Comparison of ENCODE assay signal across 21 cellular contexts in genomic region chr22:23098230-23098705, GRCh38. TPM values are rescaled to one million over a fixed set of nuclear protein-coding genes. Genes with fewer than 3 reads are reported as not detected.
DNase-seq lines count a peak whose midpoint lies in the region; ATAC-seq and TF ChIP-seq lines count a peak whose summit lies in the region.
"Had no signal": no experiment of that assay in that cellular context is flagged by ENCODE, and none has a peak within 500 bp of the region (broad histone marks: within the 10 kb centered on the region; RNA-seq: fewer than 3 reads in every experiment).

No MANE protein-coding gene starts in this region.

- H3K9me3 ChIP-seq in BLaER1 (no peaks in the 10 kb centered on the region), ascending aorta (no peaks in the 10 kb centered on the region), skeletal muscle tissue (ENCODE audit: control insufficient read depth in 3 of 3, low read length in 3 of 3) (no peaks in the 10 kb centered on the region), colonic mucosa (no peaks in the 10 kb centered on the region)
- H3K9me3 ChIP-seq: right lobe of liver, SJCRH30 had no signal

- TF ChIP-seq CTCF in ascending aorta (IDR thresholded peaks at IDR 0.05) (no peak), colonic mucosa (IDR thresholded peaks at IDR 0.05) (no peak)

- intact Hi-C loops in ascending aorta (cut with DNase I): no loop called here
- intact Hi-C loops in colonic mucosa (cut with DNase I): no loop called here

- H3K27me3 ChIP-seq in BLaER1 (no peaks in the 10 kb centered on the region), ascending aorta (no peaks in the 10 kb centered on the region), layer of hippocampus (ENCODE audit: control insufficient read depth, insufficient read depth, low read length) (no peaks in the 10 kb centered on the region), skeletal muscle tissue (ENCODE audit: control insufficient read depth in 3 of 3, insufficient read depth in 3 of 3, low read length in 3 of 3) (peaks cover 0 to 6% (median 0%) of the 10 kb centered on the region in 3 donors), colonic mucosa (no peaks in the 10 kb centered on the region)
- H3K27me3 ChIP-seq: right lobe of liver, SJCRH30 had no signal

- no peak for ATAC-seq in GM18505 (IDR thresholded peaks at IDR 0.05; ENCODE audit: unreplicated experiment)
- ATAC-seq: WTC11 had no signal

- H3K27ac ChIP-seq in BLaER1 (peak overlapping the region; percentile 26; the same call in 1 of the 2 replicates), ascending aorta (peak overlapping the region; percentile 71 to 81), layer of hippocampus (ENCODE audit: low read depth, low read length) (peak overlapping the region; percentile 90), skeletal muscle tissue (ENCODE audit: low read depth, low read length) (no peak overlapping the region), colonic mucosa (no peak overlapping the region)
- H3K27ac ChIP-seq: epithelial cell of prostate, right lobe of liver, SJCRH30 had no signal

- H4K20me1 ChIP-seq in BLaER1: peaks cover 100% of the 10 kb centered on the region

- peak overlapping the region; percentile 24 for H3K4me2 ChIP-seq in BLaER1

- DNase-seq in ascending aorta (ENCODE audit: low spot score in 2 of 2): no peak
- DNase-seq in NCI-H748 (lab: John Stamatoyannopoulos, UW; ENCODE audit: unreplicated experiment): no peak
- no peak for DNase-seq in colonic mucosa
- DNase-seq in NCI-H82 (lab: John Stamatoyannopoulos, UW): no peak
- DNase-seq: activated CD4-positive, alpha-beta memory T cell treated with anti-CD3 and anti-CD28 coated beads for 36 hours; activated naive CD4-positive, alpha-beta T cell treated with anti-CD3 and anti-CD28 coated beads, Interleukin-2, amount 10 ng/mL, durations not matched to agents 7 days and 5 days; activated T-cell treated with anti-CD3 and anti-CD28 coated beads, Interleukin-2, amount 50 U/mL, for 1 hour; CD8-positive, alpha-beta memory T cell; DMS79 treated with DMSO at 0.1 percent for 48 hours; NCI-H1436 treated with DMSO at 0.1 percent for 48 hours; NCI-H2171 treated with DMSO at 0.1 percent for 48 hours; NCI-H748 treated with DMSO at 0.1 percent for 48 hours; right lobe of liver; SJCRH30; stimulated activated CD4-positive, alpha-beta T cell treated with anti-CD3 and anti-CD28 coated beads, Interleukin-1b, Interleukin-23, amount 100 ng/mL, for 48 hours had no signal

- no peak for TF ChIP-seq POLR2A in GM18505 (IDR thresholded peaks at IDR 0.05; ENCODE audit: borderline replicate concordance, extremely low read depth, insufficient read depth, insufficient read length)

- H3K36me3 ChIP-seq in BLaER1 (peaks cover 80% of the 10 kb centered on the region), ascending aorta (peaks cover 0 to 6% of the 10 kb centered on the region in 2 donors), skeletal muscle tissue (ENCODE audit: control insufficient read depth in 3 of 3, insufficient read depth in 3 of 3, low read length in 3 of 3) (no peaks in the 10 kb centered on the region), colonic mucosa (no peaks in the 10 kb centered on the region)
- H3K36me3 ChIP-seq: right lobe of liver, SJCRH30 had no signal

- H3K9ac ChIP-seq in BLaER1 (no peak overlapping the region), skeletal muscle tissue (ENCODE audit: low read depth in 1 of 3, low read length in 3 of 3) (peak overlapping the region in 2 of 3 donors; percentile 20 to 64), colonic mucosa (ENCODE audit: low read depth in 2 of 2, low read length in 2 of 2) (no peak overlapping the region)

- no peak overlapping the region for H3K4me3 ChIP-seq in BLaER1
- H3K4me3 ChIP-seq in ascending aorta: no peak overlapping the region
- no peak overlapping the region for H3K4me3 ChIP-seq in skeletal muscle tissue (ENCODE audit: low read length in 3 of 3)
- H3K4me3 ChIP-seq in colonic mucosa: no peak overlapping the region
- H3K4me3 ChIP-seq: right lobe of liver, SJCRH30 had no signal

- H3K4me1 ChIP-seq in BLaER1 (peaks cover 66% of the 10 kb centered on the region), ascending aorta (peaks cover 9 to 20% of the 10 kb centered on the region in 2 donors), skeletal muscle tissue (ENCODE audit: control insufficient read depth in 3 of 3, insufficient read depth in 3 of 3, low read length in 3 of 3) (peaks cover 20 to 22% (median 20%) of the 10 kb centered on the region in 3 donors), colonic mucosa (no peaks in the 10 kb centered on the region)
- H3K4me1 ChIP-seq: right lobe of liver had no signal

RNA-seq across cellular contexts. Expression of gene GNAZ, which starts 27.9 kb away (rescaled TPM):
- 13.7 TPM for total RNA-seq in ascending aorta
- total RNA-seq in skeletal muscle tissue: 2.1 TPM
- 1 to 10 TPM; 1.2 to 2.5 TPM for total RNA-seq in colonic mucosa

RNA-seq across cellular contexts. Expression of gene RSPH14, which starts 43.5 kb away (rescaled TPM):
- total RNA-seq in ascending aorta (not detected), skeletal muscle tissue (under 0.01 TPM), colonic mucosa (under 1 TPM; 0.45 to 0.69 TPM)
- total RNA-seq: CD8-positive, alpha-beta memory T cell; right lobe of liver; SJCRH30; WTC11 had no signal

RNA-seq across cellular contexts. Expression of gene RAB36, which starts 47.0 kb away (rescaled TPM):
- total RNA-seq in ascending aorta: 1.8 TPM
- total RNA-seq in skeletal muscle tissue: 0.52 TPM
- 1 to 10 TPM in 1 of 2 donors, under 1 TPM in 1; 0.98 to 2.3 TPM for total RNA-seq in colonic mucosa
- total RNA-seq: SJCRH30 had no signal

Comparison
In these comparisons a context has a peak if more than half of its experiments do, and no peak if none do; other contexts are left out.
1. H3K27ac ChIP-seq: peak in BLaER1 (single experiment), ascending aorta (2 of 2) and layer of hippocampus (single experiment); none in skeletal muscle tissue (single experiment) and colonic mucosa (single experiment).
2. H3K9ac ChIP-seq: peak in skeletal muscle tissue (2 of 3); none in BLaER1 (single experiment) and colonic mucosa (0 of 2).